ENCODE assay signal across 1 cellular context in the genomic region with DNA sequence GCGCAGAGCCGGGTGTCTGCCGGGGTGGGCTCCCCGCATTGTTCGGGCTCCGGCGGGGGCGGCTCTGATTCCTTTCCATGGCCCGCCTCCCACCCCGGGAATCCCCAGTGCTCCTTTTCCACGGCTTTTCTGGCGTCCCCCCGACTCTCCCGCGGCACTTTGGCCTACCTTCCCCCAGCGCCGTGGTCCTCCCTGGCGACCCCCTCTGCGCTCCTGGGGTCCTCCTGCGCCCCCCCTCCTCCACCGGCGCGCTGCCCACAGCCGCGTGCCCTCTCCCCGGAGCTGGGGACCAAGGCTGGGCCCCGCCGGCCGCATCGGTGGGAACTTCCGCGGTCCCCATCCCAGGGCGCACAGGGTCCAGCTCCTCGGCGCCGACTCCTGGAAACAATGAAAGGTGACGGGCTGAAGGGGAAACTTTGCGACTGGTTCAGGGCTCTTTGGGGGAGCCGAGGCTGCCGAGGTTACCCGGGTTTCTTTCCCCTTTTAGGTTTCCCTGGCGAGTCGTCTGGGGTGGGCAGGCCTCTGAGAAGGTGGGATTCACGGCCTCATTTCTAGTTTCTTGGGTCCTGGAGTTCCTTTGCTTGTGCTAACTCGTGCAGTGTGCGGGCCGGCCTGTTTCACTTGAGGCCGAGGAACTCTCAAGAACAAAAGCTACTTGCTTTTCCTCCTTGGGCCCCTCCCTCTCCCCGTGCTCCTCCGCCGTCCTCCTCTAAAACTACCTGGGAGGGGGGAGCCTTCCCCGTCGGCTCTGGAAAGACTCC.
TF ChIP-seq lines count a peak whose summit lies in the region.

No MANE protein-coding gene starts in this region.

TF ChIP-seq in K562, 482 proteins besides CTCF, POLR2A, EP300 and RAD21 (continued from another document and continues in another):
- TF ChIP-seq, protein P1, sequence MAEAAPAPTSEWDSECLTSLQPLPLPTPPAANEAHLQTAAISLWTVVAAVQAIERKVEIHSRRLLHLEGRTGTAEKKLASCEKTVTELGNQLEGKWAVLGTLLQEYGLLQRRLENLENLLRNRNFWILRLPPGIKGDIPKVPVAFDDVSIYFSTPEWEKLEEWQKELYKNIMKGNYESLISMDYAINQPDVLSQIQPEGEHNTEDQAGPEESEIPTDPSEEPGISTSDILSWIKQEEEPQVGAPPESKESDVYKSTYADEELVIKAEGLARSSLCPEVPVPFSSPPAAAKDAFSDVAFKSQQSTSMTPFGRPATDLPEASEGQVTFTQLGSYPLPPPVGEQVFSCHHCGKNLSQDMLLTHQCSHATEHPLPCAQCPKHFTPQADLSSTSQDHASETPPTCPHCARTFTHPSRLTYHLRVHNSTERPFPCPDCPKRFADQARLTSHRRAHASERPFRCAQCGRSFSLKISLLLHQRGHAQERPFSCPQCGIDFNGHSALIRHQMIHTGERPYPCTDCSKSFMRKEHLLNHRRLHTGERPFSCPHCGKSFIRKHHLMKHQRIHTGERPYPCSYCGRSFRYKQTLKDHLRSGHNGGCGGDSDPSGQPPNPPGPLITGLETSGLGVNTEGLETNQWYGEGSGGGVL (CRISPR knock-in tag; IDR thresholded peaks at IDR 0.05), result no peak
- TF ChIP-seq HDAC2 (IDR thresholded peaks at IDR 0.05), result no peak
- TF ChIP-seq, protein P2, sequence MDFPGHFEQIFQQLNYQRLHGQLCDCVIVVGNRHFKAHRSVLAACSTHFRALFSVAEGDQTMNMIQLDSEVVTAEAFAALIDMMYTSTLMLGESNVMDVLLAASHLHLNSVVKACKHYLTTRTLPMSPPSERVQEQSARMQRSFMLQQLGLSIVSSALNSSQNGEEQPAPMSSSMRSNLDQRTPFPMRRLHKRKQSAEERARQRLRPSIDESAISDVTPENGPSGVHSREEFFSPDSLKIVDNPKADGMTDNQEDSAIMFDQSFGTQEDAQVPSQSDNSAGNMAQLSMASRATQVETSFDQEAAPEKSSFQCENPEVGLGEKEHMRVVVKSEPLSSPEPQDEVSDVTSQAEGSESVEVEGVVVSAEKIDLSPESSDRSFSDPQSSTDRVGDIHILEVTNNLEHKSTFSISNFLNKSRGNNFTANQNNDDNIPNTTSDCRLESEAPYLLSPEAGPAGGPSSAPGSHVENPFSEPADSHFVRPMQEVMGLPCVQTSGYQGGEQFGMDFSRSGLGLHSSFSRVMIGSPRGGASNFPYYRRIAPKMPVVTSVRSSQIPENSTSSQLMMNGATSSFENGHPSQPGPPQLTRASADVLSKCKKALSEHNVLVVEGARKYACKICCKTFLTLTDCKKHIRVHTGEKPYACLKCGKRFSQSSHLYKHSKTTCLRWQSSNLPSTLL (IDR thresholded peaks at IDR 0.05), result no peak
- no peak; a peak in 1 of 4 replicates for TF ChIP-seq SRF (CRISPR knock-in tag; IDR thresholded peaks at IDR 0.05)
- no peak for TF ChIP-seq TOE1 (IDR thresholded peaks at IDR 0.05; ENCODE audit: borderline replicate concordance)
- TF ChIP-seq TOE1 (CRISPR knock-in tag; IDR thresholded peaks at IDR 0.05; ENCODE audit: borderline replicate concordance, low read depth), result no peak
- TF ChIP-seq BHLHE40 (IDR thresholded peaks at IDR 0.05; ENCODE audit: low read length), result peak; percentile 17; the same call in 1 of the 2 replicates
- TF ChIP-seq, protein P3, sequence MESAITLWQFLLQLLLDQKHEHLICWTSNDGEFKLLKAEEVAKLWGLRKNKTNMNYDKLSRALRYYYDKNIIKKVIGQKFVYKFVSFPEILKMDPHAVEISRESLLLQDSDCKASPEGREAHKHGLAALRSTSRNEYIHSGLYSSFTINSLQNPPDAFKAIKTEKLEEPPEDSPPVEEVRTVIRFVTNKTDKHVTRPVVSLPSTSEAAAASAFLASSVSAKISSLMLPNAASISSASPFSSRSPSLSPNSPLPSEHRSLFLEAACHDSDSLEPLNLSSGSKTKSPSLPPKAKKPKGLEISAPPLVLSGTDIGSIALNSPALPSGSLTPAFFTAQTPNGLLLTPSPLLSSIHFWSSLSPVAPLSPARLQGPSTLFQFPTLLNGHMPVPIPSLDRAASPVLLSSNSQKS (CRISPR knock-in tag; IDR thresholded peaks at IDR 0.05), result no peak
- TF ChIP-seq CCNT2 (IDR thresholded peaks at IDR 0.05; ENCODE audit: borderline replicate concordance, extremely low read depth, insufficient read length, low read depth, low read length), result no peak
- TF ChIP-seq, protein P4, sequence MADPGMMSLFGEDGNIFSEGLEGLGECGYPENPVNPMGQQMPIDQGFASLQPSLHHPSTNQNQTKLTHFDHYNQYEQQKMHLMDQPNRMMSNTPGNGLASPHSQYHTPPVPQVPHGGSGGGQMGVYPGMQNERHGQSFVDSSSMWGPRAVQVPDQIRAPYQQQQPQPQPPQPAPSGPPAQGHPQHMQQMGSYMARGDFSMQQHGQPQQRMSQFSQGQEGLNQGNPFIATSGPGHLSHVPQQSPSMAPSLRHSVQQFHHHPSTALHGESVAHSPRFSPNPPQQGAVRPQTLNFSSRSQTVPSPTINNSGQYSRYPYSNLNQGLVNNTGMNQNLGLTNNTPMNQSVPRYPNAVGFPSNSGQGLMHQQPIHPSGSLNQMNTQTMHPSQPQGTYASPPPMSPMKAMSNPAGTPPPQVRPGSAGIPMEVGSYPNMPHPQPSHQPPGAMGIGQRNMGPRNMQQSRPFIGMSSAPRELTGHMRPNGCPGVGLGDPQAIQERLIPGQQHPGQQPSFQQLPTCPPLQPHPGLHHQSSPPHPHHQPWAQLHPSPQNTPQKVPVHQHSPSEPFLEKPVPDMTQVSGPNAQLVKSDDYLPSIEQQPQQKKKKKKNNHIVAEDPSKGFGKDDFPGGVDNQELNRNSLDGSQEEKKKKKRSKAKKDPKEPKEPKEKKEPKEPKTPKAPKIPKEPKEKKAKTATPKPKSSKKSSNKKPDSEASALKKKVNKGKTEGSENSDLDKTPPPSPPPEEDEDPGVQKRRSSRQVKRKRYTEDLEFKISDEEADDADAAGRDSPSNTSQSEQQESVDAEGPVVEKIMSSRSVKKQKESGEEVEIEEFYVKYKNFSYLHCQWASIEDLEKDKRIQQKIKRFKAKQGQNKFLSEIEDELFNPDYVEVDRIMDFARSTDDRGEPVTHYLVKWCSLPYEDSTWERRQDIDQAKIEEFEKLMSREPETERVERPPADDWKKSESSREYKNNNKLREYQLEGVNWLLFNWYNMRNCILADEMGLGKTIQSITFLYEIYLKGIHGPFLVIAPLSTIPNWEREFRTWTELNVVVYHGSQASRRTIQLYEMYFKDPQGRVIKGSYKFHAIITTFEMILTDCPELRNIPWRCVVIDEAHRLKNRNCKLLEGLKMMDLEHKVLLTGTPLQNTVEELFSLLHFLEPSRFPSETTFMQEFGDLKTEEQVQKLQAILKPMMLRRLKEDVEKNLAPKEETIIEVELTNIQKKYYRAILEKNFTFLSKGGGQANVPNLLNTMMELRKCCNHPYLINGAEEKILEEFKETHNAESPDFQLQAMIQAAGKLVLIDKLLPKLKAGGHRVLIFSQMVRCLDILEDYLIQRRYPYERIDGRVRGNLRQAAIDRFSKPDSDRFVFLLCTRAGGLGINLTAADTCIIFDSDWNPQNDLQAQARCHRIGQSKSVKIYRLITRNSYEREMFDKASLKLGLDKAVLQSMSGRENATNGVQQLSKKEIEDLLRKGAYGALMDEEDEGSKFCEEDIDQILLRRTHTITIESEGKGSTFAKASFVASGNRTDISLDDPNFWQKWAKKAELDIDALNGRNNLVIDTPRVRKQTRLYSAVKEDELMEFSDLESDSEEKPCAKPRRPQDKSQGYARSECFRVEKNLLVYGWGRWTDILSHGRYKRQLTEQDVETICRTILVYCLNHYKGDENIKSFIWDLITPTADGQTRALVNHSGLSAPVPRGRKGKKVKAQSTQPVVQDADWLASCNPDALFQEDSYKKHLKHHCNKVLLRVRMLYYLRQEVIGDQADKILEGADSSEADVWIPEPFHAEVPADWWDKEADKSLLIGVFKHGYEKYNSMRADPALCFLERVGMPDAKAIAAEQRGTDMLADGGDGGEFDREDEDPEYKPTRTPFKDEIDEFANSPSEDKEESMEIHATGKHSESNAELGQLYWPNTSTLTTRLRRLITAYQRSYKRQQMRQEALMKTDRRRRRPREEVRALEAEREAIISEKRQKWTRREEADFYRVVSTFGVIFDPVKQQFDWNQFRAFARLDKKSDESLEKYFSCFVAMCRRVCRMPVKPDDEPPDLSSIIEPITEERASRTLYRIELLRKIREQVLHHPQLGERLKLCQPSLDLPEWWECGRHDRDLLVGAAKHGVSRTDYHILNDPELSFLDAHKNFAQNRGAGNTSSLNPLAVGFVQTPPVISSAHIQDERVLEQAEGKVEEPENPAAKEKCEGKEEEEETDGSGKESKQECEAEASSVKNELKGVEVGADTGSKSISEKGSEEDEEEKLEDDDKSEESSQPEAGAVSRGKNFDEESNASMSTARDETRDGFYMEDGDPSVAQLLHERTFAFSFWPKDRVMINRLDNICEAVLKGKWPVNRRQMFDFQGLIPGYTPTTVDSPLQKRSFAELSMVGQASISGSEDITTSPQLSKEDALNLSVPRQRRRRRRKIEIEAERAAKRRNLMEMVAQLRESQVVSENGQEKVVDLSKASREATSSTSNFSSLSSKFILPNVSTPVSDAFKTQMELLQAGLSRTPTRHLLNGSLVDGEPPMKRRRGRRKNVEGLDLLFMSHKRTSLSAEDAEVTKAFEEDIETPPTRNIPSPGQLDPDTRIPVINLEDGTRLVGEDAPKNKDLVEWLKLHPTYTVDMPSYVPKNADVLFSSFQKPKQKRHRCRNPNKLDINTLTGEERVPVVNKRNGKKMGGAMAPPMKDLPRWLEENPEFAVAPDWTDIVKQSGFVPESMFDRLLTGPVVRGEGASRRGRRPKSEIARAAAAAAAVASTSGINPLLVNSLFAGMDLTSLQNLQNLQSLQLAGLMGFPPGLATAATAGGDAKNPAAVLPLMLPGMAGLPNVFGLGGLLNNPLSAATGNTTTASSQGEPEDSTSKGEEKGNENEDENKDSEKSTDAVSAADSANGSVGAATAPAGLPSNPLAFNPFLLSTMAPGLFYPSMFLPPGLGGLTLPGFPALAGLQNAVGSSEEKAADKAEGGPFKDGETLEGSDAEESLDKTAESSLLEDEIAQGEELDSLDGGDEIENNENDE (IDR thresholded peaks at IDR 0.05; ENCODE audit: low read depth, low read length), result no peak
- no peak for TF ChIP-seq ZFP1 (CRISPR knock-in tag; IDR thresholded peaks at IDR 0.05)
- TF ChIP-seq SAFB2 (IDR thresholded peaks at IDR 0.05; ENCODE audit: borderline replicate concordance, low read depth, low read length, severe bottlenecking), result no peak
- TF ChIP-seq TCF7L2 (IDR thresholded peaks at IDR 0.05; ENCODE audit: low read depth, low read length), result no peak
- TF ChIP-seq ZNF584 (CRISPR knock-in tag; IDR thresholded peaks at IDR 0.05; ENCODE audit: low read depth), result no peak
- TF ChIP-seq ZNF583 (CRISPR knock-in tag; IDR thresholded peaks at IDR 0.05), result no peak
- no peak for TF ChIP-seq NBN (IDR thresholded peaks at IDR 0.05; ENCODE audit: low read depth)
- TF ChIP-seq, protein P5, sequence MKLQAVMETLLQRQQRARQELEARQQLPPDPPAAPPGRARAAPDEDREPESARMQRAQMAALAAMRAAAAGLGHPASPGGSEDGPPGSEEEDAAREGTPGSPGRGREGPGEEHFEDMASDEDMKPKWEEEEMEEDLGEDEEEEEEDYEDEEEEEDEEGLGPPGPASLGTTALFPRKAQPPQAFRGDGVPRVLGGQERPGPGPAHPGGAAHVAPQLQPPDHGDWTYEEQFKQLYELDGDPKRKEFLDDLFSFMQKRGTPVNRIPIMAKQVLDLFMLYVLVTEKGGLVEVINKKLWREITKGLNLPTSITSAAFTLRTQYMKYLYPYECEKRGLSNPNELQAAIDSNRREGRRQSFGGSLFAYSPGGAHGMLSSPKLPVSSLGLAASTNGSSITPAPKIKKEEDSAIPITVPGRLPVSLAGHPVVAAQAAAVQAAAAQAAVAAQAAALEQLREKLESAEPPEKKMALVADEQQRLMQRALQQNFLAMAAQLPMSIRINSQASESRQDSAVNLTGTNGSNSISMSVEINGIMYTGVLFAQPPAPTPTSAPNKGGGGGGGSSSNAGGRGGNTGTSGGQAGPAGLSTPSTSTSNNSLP (IDR thresholded peaks at IDR 0.05; ENCODE audit: borderline replicate concordance, low read depth, low read length), result no peak
- no peak for TF ChIP-seq POLR3G (IDR thresholded peaks at IDR 0.05; ENCODE audit: extremely low read depth, insufficient read length, insufficient replicate concordance)
- no peak for TF ChIP-seq CBX5 (IDR thresholded peaks at IDR 0.05; ENCODE audit: borderline replicate concordance, low read depth)
- TF ChIP-seq, protein P6, sequence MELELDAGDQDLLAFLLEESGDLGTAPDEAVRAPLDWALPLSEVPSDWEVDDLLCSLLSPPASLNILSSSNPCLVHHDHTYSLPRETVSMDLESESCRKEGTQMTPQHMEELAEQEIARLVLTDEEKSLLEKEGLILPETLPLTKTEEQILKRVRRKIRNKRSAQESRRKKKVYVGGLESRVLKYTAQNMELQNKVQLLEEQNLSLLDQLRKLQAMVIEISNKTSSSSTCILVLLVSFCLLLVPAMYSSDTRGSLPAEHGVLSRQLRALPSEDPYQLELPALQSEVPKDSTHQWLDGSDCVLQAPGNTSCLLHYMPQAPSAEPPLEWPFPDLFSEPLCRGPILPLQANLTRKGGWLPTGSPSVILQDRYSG (tag; conservative IDR thresholded peaks at IDR 0.05; ENCODE audit: low read depth), result no peak
- TF ChIP-seq NCOR1 (IDR thresholded peaks at IDR 0.05), result no peak
- TF ChIP-seq, protein P7, sequence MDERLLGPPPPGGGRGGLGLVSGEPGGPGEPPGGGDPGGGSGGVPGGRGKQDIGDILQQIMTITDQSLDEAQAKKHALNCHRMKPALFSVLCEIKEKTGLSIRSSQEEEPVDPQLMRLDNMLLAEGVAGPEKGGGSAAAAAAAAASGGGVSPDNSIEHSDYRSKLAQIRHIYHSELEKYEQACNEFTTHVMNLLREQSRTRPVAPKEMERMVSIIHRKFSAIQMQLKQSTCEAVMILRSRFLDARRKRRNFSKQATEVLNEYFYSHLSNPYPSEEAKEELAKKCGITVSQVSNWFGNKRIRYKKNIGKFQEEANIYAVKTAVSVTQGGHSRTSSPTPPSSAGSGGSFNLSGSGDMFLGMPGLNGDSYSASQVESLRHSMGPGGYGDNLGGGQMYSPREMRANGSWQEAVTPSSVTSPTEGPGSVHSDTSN (CRISPR knock-in tag; IDR thresholded peaks at IDR 0.05; ENCODE audit: low read depth), result no peak
- TF ChIP-seq, protein P7 (tag; conservative IDR thresholded peaks at IDR 0.05; ENCODE audit: low read depth), result no peak
- TF ChIP-seq, protein P8, sequence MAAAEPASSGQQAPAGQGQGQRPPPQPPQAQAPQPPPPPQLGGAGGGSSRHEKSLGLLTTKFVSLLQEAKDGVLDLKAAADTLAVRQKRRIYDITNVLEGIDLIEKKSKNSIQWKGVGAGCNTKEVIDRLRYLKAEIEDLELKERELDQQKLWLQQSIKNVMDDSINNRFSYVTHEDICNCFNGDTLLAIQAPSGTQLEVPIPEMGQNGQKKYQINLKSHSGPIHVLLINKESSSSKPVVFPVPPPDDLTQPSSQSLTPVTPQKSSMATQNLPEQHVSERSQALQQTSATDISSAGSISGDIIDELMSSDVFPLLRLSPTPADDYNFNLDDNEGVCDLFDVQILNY (CRISPR knock-in tag; IDR thresholded peaks at IDR 0.05), result peak; percentile 13; the same call in 1 of the 2 replicates
- no peak for TF ChIP-seq CBFA2T3 (IDR thresholded peaks at IDR 0.05)
- no peak for TF ChIP-seq NFIX (CRISPR knock-in tag; IDR thresholded peaks at IDR 0.05; ENCODE audit: low read depth)
- no peak for TF ChIP-seq ZNF780A (CRISPR knock-in tag; IDR thresholded peaks at IDR 0.05)
- no peak for TF ChIP-seq MCM3 (IDR thresholded peaks at IDR 0.05)
- TF ChIP-seq HEY1 (CRISPR knock-in tag; IDR thresholded peaks at IDR 0.05; ENCODE audit: borderline replicate concordance), result no peak
- TF ChIP-seq GATAD2B (IDR thresholded peaks at IDR 0.05; ENCODE audit: borderline replicate concordance), result no peak
- TF ChIP-seq EHMT2 (IDR thresholded peaks at IDR 0.05), result no peak
- no peak for TF ChIP-seq ZNF3 (CRISPR knock-in tag; IDR thresholded peaks at IDR 0.05)
